Comparison of ENCODE assay signal across 23 cellular contexts in genomic region chr3:172608575-172608974, GRCh38.
DNase-seq lines count a peak whose midpoint lies in the region; ATAC-seq and TF ChIP-seq lines count a peak whose summit lies in the region.
"Had no signal": no experiment of that assay in that cellular context is flagged by ENCODE, and none has a peak within 500 bp of the region (broad histone marks: within the 10 kb centered on the region; RNA-seq: fewer than 3 reads in every experiment).

No MANE protein-coding gene starts in this region.

- H3K56ac ChIP-seq in IMR-90 (ENCODE audit: extremely low read depth, insufficient read depth, low read length) = no peak overlapping the region

- H3K4me3 ChIP-seq in IMR-90 (ENCODE audit: insufficient read depth, low read depth, low read length) (no peak overlapping the region), upper lobe of left lung (no peak overlapping the region)

- H3K36me3 ChIP-seq in IMR-90 (ENCODE audit: control insufficient read depth, insufficient read depth, low read length) (no peaks in the 10 kb centered on the region), upper lobe of left lung (no peaks in the 10 kb centered on the region)

- H3K9me1 ChIP-seq in IMR-90 (ENCODE audit: insufficient read depth, low read length) = peaks cover 5% of the 10 kb centered on the region; the same call in 1 of the 2 replicates

- H2BK15ac ChIP-seq in IMR-90 (ENCODE audit: low read depth, low read length) = no peak overlapping the region

- no peak overlapping the region for H4K91ac ChIP-seq in IMR-90 (ENCODE audit: insufficient read depth, low read depth, low read length)

- H3K27ac ChIP-seq in IMR-90 (ENCODE audit: insufficient read depth, low read length) (no peak overlapping the region), upper lobe of left lung (peak overlapping the region in 3 of 4 donors; percentile 5 to 51 (median 47))
- H3K27ac ChIP-seq: HL-60 had no signal

- ATAC-seq in IMR-90 (ENCODE audit: low read depth) (no peak), upper lobe of left lung (ENCODE audit: low FRiP score in 2 of 2) (no peak), GM18511 (IDR thresholded peaks at IDR 0.05; ENCODE audit: unreplicated experiment) (no peak), GM19452 (IDR thresholded peaks at IDR 0.05; ENCODE audit: unreplicated experiment) (no peak)
- ATAC-seq: activated CD8-positive, alpha-beta T cell treated with anti-CD3 and anti-CD28 coated beads for 36 hours; naive thymus-derived CD8-positive, alpha-beta T cell had no signal

- no peak overlapping the region for H2AK5ac ChIP-seq in IMR-90 (ENCODE audit: low read depth, low read length)

- dilution Hi-C loops in IMR-90 (cut with HindIII; ENCODE audit: low sequenced_read_pairs, unreplicated experiment) = no loop called here

- H4K5ac ChIP-seq in IMR-90 (ENCODE audit: low read depth, low read length) = no peak overlapping the region

- WGBS in IMR-90 (ENCODE audit: extremely low coverage in 2 of 2, insufficient read length in 1 of 2), 2 experiments = no CpG with 5 or more reads among the region's 2 CpGs
- WGBS in upper lobe of left lung, 2 donors = 72 to 87% methylated on average over 2 of the region's 2 CpGs

- CTCF ChIA-PET in IMR-90 (lab: Yijun Ruan, JAX) = interaction anchor here (0.6 kb wide), 1 partner anchor 505 kb away, joined by 9 read pairs; no protein-coding TSS in a partner anchor

- peak in 1 of 4 donors; percentile 51 for TF ChIP-seq EP300 in upper lobe of left lung (IDR thresholded peaks at IDR 0.05)

- no peak overlapping the region; the same call in 1 of the 2 replicates for H3K23ac ChIP-seq in IMR-90 (ENCODE audit: low read depth, low read length)

- TF ChIP-seq RAD21 in IMR-90 (IDR thresholded peaks at IDR 0.05; ENCODE audit: low read length) = no peak

- H2BK5ac ChIP-seq in IMR-90 (ENCODE audit: low read depth, low read length, poor library complexity, severe bottlenecking) = no peak overlapping the region

- H3K4me2 ChIP-seq in IMR-90 (ENCODE audit: low read depth, low read length) = no peak overlapping the region

- no peak overlapping the region for H2BK120ac ChIP-seq in IMR-90 (ENCODE audit: low read depth, low read length)

- no peak overlapping the region for H4K8ac ChIP-seq in IMR-90 (ENCODE audit: low read depth in 2 of 2, low read length in 2 of 2)

- H3K18ac ChIP-seq in IMR-90 (ENCODE audit: low read depth, low read length) = peak overlapping the region; percentile 73; the same call in 1 of the 2 replicates

- no peaks in the 10 kb centered on the region for H3K79me1 ChIP-seq in IMR-90 (ENCODE audit: low read depth in 1 of 2, low read length in 2 of 2)

- no peak overlapping the region for H2AK9ac ChIP-seq in IMR-90 (replicated peaks; ENCODE audit: low read depth, low read length, poor library complexity)

- no peaks in the 10 kb centered on the region for H4K20me1 ChIP-seq in IMR-90 (ENCODE audit: insufficient read depth, low read length)

- DNase-seq in IMR-90 = no peak
- DNase-seq in dermis blood vessel endothelial cell = peak; percentile 48
- peak; percentile 29 to 67 for DNase-seq in lung microvascular endothelial cell (ENCODE audit: low read depth in 2 of 2)
- no peak for DNase-seq in upper lobe of left lung
- no peak for DNase-seq in NCI-H1048 (lab: John Stamatoyannopoulos, UW)
- DNase-seq: activated CD8-positive, alpha-beta T cell treated with anti-CD3 and anti-CD28 coated beads for 36 hours; activated effector memory CD4-positive, alpha-beta T cell treated with anti-CD3 and anti-CD28 coated beads, Interleukin-2, amount 50 U/mL, for 16 hours; activated T-cell treated with anti-CD3 and anti-CD28 coated beads for 4 hours; head of caudate nucleus; Kasumi-1; naive thymus-derived CD8-positive, alpha-beta T cell; NCI-H1092; NCI-H1930; NCI-H524 treated with DMSO at 0.1 percent for 48 hours; NK-92 treated with Interleukin-12 subunit alpha and Interleukin-12 subunit beta, amount 100 ng/mL, for 24 hours; PC-3; small intestine; stimulated activated CD4-positive, alpha-beta T cell treated with anti-CD3 and anti-CD28 coated beads, Interleukin-2, amount 100 ng/mL, for 24 hours; T-helper 2 cell; trophoblast cell had no signal

- no peak overlapping the region for H2AFZ ChIP-seq in IMR-90 (replicated peaks; ENCODE audit: low read length, poor library complexity)

- H2BK20ac ChIP-seq in IMR-90 (ENCODE audit: low read depth, low read length) = no peak overlapping the region; the same call in 1 of the 2 replicates

- no peaks in the 10 kb centered on the region for H3K27me3 ChIP-seq in IMR-90 (ENCODE audit: control insufficient read depth, insufficient read depth, low read length)
- H3K27me3 ChIP-seq in upper lobe of left lung = no peaks in the 10 kb centered on the region

- no peaks in the 10 kb centered on the region for H3K9me3 ChIP-seq in IMR-90 (ENCODE audit: control insufficient read depth, insufficient read depth, low read length)
- peaks cover 0 to 2% (median 0%) of the 10 kb centered on the region in 4 donors for H3K9me3 ChIP-seq in upper lobe of left lung

- TF ChIP-seq CTCF in IMR-90 (conservative IDR thresholded peaks at IDR 0.05; ENCODE audit: low read depth, low read length) (no peak), upper lobe of left lung (IDR thresholded peaks at IDR 0.05) (no peak)

- H3K14ac ChIP-seq in IMR-90 (replicated peaks; ENCODE audit: low read depth, low read length) = no peak overlapping the region

- in situ Hi-C loops in IMR-90 (cut with MboI; ENCODE audit: low sequenced_read_pairs) = no loop called here

- no TSS peak for BruUV-seq in IMR-90 (replicated peaks; lab: Mats Ljungman, UMichigan)

- POLR2A ChIA-PET in IMR-90 (lab: Charles Lee; ENCODE audit: unreplicated experiment) = no interaction called here

- H3K4ac ChIP-seq in IMR-90 (ENCODE audit: low read depth, low read length) = no peak overlapping the region

- H3K4me1 ChIP-seq in IMR-90 (ENCODE audit: control insufficient read depth, insufficient read depth, low read length) = peaks cover 6% of the 10 kb centered on the region; the same call in 1 of the 2 replicates
- H3K4me1 ChIP-seq in upper lobe of left lung = peaks cover 3 to 13% (median 9%) of the 10 kb centered on the region in 4 donors

- TF ChIP-seq POLR2A in IMR-90 (IDR thresholded peaks at IDR 0.05; ENCODE audit: low read depth, low read length) (no peak), upper lobe of left lung (IDR thresholded peaks at IDR 0.05) (no peak)

- no peak overlapping the region for H3K9ac ChIP-seq in IMR-90 (ENCODE audit: low read depth, low read length)

- intact Hi-C loops in IMR-90 (cut with micrococcal nuclease) = no loop called here

TF ChIP-seq in IMR-90, 13 proteins besides CTCF, POLR2A, EP300 and RAD21:
- no peak for TF ChIP-seq MXI1 (IDR thresholded peaks at IDR 0.05; ENCODE audit: borderline replicate concordance, low read depth, low read length)
- TF ChIP-seq USF2 (IDR thresholded peaks at IDR 0.05; ENCODE audit: low read depth, low read length) = no peak
- no peak for TF ChIP-seq CEBPB (IDR thresholded peaks at IDR 0.05; ENCODE audit: low read depth, low read length)
- no peak for TF ChIP-seq MAFK (IDR thresholded peaks at IDR 0.05; ENCODE audit: low read depth, low read length)
- TF ChIP-seq CHD1 (IDR thresholded peaks at IDR 0.05; ENCODE audit: low read depth, low read length) = no peak
- no peak for TF ChIP-seq NFE2L2 (IDR thresholded peaks at IDR 0.05; ENCODE audit: low read depth, low read length)
- no peak for TF ChIP-seq MAZ (IDR thresholded peaks at IDR 0.05; ENCODE audit: borderline replicate concordance, low read depth, low read length)
- no peak for TF ChIP-seq SMC3 (IDR thresholded peaks at IDR 0.05; ENCODE audit: low read depth, low read length)
- TF ChIP-seq ELK1 (IDR thresholded peaks at IDR 0.05; ENCODE audit: borderline replicate concordance, low read depth, low read length) = no peak
- TF ChIP-seq RFX5 (IDR thresholded peaks at IDR 0.05; ENCODE audit: low read depth, low read length) = no peak
- no peak for TF ChIP-seq RCOR1 (IDR thresholded peaks at IDR 0.05; ENCODE audit: insufficient replicate concordance, low read length)
- TF ChIP-seq FOS (IDR thresholded peaks at IDR 0.05; ENCODE audit: low read depth, low read length) = no peak
- no peak for TF ChIP-seq BHLHE40 (IDR thresholded peaks at IDR 0.05; ENCODE audit: low read depth, low read length)

Comparison
In these comparisons a context has a peak if more than half of its experiments do, and no peak if none do; other contexts are left out.
1. DNase-seq: peak in dermis blood vessel endothelial cell (single experiment) and lung microvascular endothelial cell (2 of 2); none in IMR-90 (single experiment), upper lobe of left lung (0 of 2) and NCI-H1048 (single experiment).